In the genomic region with DNA sequence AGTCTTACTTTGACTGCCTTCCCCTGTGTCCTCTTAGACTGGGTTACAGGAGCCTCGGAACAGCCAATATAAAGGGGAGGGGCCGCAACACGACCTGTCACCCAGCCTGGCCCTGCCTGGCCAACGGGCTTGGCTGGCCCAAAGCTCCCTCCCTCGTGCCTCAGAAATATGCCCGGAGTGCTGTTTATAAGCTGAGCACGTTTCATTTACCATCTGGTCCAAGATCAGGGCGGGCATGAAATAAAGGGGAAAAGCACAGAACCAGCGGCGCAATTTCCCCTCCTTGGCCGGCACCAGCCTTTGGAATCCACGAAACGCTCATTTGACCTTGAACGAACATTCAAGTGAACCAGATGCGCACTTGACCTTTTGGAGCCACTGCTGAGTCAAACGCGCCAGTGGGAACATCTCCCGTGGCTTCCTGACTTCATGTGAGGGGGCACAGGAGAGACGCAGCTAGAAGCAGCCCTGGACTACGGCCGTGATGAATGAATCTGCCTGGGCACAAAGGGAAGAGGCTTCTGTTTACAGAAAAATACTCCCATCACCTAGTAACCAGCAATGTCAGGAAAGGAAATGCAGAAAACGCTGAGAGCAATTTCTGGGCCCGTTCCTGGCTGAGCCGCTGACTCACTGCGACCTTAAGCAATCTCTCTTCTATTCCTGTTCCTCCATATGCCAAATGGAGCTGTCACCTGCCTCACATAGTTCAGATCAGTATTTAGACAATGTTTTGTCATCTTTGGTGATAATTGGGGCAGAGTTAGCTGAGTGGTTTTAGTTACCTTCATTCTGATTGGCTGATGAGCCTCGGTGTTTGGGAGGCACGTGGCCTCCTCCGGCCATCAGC, we compare ENCODE assay signal across 8 cellular contexts. TPM values are rescaled to one million over a fixed set of nuclear protein-coding genes. Genes with fewer than 3 reads are reported as not detected.
A peak's percentile ranks its signal among the peaks of the same experiment; 100 is the strongest.
DNase-seq lines count a peak whose midpoint lies in the region; ATAC-seq, FAIRE-seq and TF ChIP-seq lines count a peak whose summit lies in the region.

No MANE protein-coding gene starts in this region.

- TF ChIP-seq POLR2A in A549 (IDR thresholded peaks at IDR 0.05; ENCODE audit: low read length) = no peak

- H3K4me2 ChIP-seq in A549 = peak overlapping the region; percentile 60

- TF ChIP-seq EP300 in A549 (IDR thresholded peaks at IDR 0.05) = no peak

- no peak for FAIRE-seq in A549 (lab: Jason Lieb, UNC)

- H3K4me3 ChIP-seq in A549 (no peak overlapping the region), duodenal mucosa (ENCODE audit: low read depth in 1 of 2, low read length in 2 of 2) (peak overlapping the region in 1 of 2 donors; percentile 46), tibial artery (peak overlapping the region; percentile 24 to 45)

- H3K9ac ChIP-seq in duodenal mucosa (ENCODE audit: low read depth in 1 of 2, low read length in 2 of 2) = peak overlapping the region; percentile 15 to 59

- H3K4me1 ChIP-seq in A549 (peaks cover 38% of the 10 kb centered on the region), duodenal mucosa (ENCODE audit: control insufficient read depth in 1 of 2, insufficient read depth in 2 of 2, low read length in 2 of 2) (peaks cover 26 to 40% of the 10 kb centered on the region in 2 donors), tibial artery (peaks cover 6 to 63% (median 48%) of the 10 kb centered on the region in 4 donors)

- 44% methylated on average over 27 of the region's 28 CpGs for WGBS in A549 (ENCODE audit: missing lambda C conversion rate)

- TF ChIP-seq RAD21 in A549 (conservative IDR thresholded peaks at IDR 0.05 in 1 of 2, IDR thresholded peaks at IDR 0.05 in 1 of 2) = no peak

- H3K36me3 ChIP-seq in duodenal mucosa (ENCODE audit: control insufficient read depth in 1 of 2, insufficient read depth in 2 of 2, low read length in 2 of 2) (no peaks in the 10 kb centered on the region), tibial artery (no peaks in the 10 kb centered on the region)

- H3K9me3 ChIP-seq in A549 (no peaks in the 10 kb centered on the region), duodenal mucosa (ENCODE audit: control insufficient read depth in 1 of 2, low read length in 2 of 2) (no peaks in the 10 kb centered on the region), tibial artery (no peaks in the 10 kb centered on the region)

- no peak for TF ChIP-seq CTCF in A549 (IDR thresholded peaks at IDR 0.05)
- TF ChIP-seq CTCF in tibial artery (IDR thresholded peaks at IDR 0.05) = peak in 1 of 2 experiments; percentile 4

- H3K27ac ChIP-seq in A549 (peak overlapping the region; percentile 44 to 75), duodenal mucosa (ENCODE audit: low read depth, low read length) (peak overlapping the region; percentile 67), tibial artery (peak overlapping the region; percentile 83 to 96)

- peak; percentile 87 to 89 for ATAC-seq in A549
- ATAC-seq in GM21515 (IDR thresholded peaks at IDR 0.05; ENCODE audit: unreplicated experiment) = no peak

- DNase-seq in A549 (ENCODE audit: low read depth in 1 of 2, low spot score in 1 of 2) = peak; percentile 51 to 86
- DNase-seq in HCEC 1CT = peak; percentile 95
- DNase-seq in RPMI7951 (ENCODE audit: low read depth) = peak; percentile 95
- peak; percentile 74 for DNase-seq in medulla oblongata (ENCODE audit: extremely low spot score)
- DNase-seq in tibial artery = peak; percentile 91 to 92
- DNase-seq in NCI-H187 (lab: John Stamatoyannopoulos, UW) = no peak

- CTCF ChIA-PET in A549 (lab: Yijun Ruan, JAX) = interaction anchor here (1.5 to 2.3 kb wide), 3 partner anchors 9 to 69 kb away, joined by 3 to 13 read pairs (median 6); no protein-coding TSS in a partner anchor

- POLR2A ChIA-PET in A549 (lab: Yijun Ruan, JAX) = interaction anchor here (0.8 to 1.5 kb wide), 4 partner anchors 10 to 1042 kb away, joined by 3 to 8 read pairs (median 5); no protein-coding TSS in a partner anchor

- H3K27me3 ChIP-seq in duodenal mucosa (ENCODE audit: control insufficient read depth in 1 of 2, insufficient read depth in 2 of 2, low read length in 2 of 2) (no peaks in the 10 kb centered on the region), tibial artery (no peaks in the 10 kb centered on the region)

- intact Hi-C loops in tibial artery (cut with DNase I; ENCODE audit: low total_unique reads) = loop anchor here (5.0 kb wide), 1 partner anchor 50 kb away; no protein-coding TSS in a partner anchor

TF ChIP-seq in A549, 52 proteins besides CTCF, POLR2A, EP300 and RAD21:
- TF ChIP-seq, protein P1, sequence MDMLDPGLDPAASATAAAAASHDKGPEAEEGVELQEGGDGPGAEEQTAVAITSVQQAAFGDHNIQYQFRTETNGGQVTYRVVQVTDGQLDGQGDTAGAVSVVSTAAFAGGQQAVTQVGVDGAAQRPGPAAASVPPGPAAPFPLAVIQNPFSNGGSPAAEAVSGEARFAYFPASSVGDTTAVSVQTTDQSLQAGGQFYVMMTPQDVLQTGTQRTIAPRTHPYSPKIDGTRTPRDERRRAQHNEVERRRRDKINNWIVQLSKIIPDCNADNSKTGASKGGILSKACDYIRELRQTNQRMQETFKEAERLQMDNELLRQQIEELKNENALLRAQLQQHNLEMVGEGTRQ (IDR thresholded peaks at IDR 0.05) = peak; percentile 29; the same call in 1 of the 2 replicates
- TF ChIP-seq FOSL2 (IDR thresholded peaks at IDR 0.05) (no peak), FOSL2 (CRISPR knock-in tag; IDR thresholded peaks at IDR 0.05) (peak; percentile 86), BHLHE40 (IDR thresholded peaks at IDR 0.05; ENCODE audit: low read depth, low read length) (peak; percentile 36; the same call in 1 of the 2 replicates), FOXS1 (CRISPR knock-in tag; IDR thresholded peaks at IDR 0.05) (no peak), CEBPB (IDR thresholded peaks at IDR 0.05) (peak; percentile 73 to 85; a peak in 3 of 4 replicates), MAFK (IDR thresholded peaks at IDR 0.05; ENCODE audit: partially characterized antibody) (peak; percentile 70), JUNB (IDR thresholded peaks at IDR 0.05) (peak; percentile 18; the same call in 1 of the 2 replicates), NPAS2 (CRISPR knock-in tag; IDR thresholded peaks at IDR 0.05; ENCODE audit: borderline replicate concordance) (no peak)

RNA-seq across cellular contexts. Expression of a gene that starts 53.3 kb away (rescaled TPM):
- polyA plus RNA-seq in A549 (2011; rRNA removed) (3.9 and 4.0 TPM in 2 replicates), A549 (2017; fragmentation: RNase III; extraction: RNeasy Plus Mini Kit Qiagen cat#74134 plus additional on column Dnase treatment) (3.7 to 4.9 TPM (median 4.3 TPM) in 3 replicates)
- polyA plus RNA-seq in A549 (2012; cell fraction: cytosol; rRNA removed) = 6.9 and 8.4 TPM in 2 replicates
- 14.7 and 16.9 TPM in 2 replicates for polyA plus RNA-seq in A549 (2012; cell fraction: nucleus; rRNA removed)
- 9.3 and 14.3 TPM in 2 replicates for polyA minus RNA-seq in A549 (2011; rRNA and poly(A)+ RNA removed)
- total RNA-seq in RPMI7951 (2014; rRNA removed; shearing (Covaris generic)) = 5.1 and 7.3 TPM in 2 replicates

Comparison
In these comparisons a context has a peak if more than half of its experiments do, and no peak if none do; other contexts are left out.
1. DNase-seq: peak in A549 (2 of 2), HCEC 1CT (single experiment), RPMI7951 (single experiment), medulla oblongata (single experiment) and tibial artery (2 of 2); none in NCI-H187 (0 of 2).
2. Peak in every context shown above with its lines, with median percentiles within 50 percentile points of each other: H3K27ac ChIP-seq.